In the genomic region with DNA sequence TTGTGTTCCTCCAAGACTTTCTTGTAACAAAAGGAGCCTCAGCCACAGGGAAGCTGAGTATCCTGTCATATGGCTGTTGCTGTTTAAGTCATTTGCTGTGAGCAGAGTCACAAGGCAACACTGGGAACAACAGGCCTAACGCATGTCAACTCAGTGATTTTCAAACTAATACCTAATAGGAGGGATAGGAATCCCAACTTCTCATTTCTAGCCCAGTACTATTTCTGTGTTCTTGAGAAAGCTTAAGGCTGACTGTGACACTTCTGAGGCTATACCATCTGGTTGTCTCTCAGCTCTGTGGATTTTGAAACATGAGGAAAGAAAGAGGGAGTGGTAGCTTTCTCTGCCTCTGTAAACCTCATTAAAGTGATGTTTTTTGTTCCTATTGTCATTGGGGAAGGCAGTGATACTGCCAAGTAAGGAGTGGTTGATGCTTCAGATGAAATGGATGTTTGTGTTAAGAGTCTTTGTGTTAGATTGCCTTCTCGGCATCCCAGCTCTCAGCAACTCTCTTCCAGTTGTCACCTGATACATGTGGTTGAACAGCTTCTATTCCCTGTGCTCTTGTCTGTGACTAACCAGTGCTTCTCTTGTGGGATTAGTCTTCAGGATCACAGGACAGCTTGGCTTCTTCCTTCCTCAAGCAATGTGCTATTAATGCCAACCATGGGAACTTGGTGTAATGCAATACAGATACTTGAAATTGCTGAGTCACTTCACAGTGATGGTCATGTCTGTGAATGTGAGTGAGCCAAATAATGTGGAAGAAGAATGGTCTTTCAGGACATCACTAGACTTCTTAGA, we compare ENCODE assay signal across 10 cellular contexts.
DNase-seq lines count a peak whose midpoint lies in the region; ATAC-seq lines count a peak whose summit lies in the region.
"Had no signal": no experiment of that assay in that cellular context is flagged by ENCODE, and none has a peak within 500 bp of the region (broad histone marks: within the 10 kb centered on the region; RNA-seq: fewer than 3 reads in every experiment).

No MANE protein-coding gene starts in this region.

- no peak overlapping the region for H3K27ac Mint-ChIP-seq in stimulated activated effector memory CD8-positive, alpha-beta T cell treated with anti-CD3 and anti-CD28 coated beads, Interleukin-12 subunit alpha, Interleukin-12 subunit beta, amount 100 ng/mL, for 72 hours

- DNase-seq in NCI-H510A treated with DMSO at 0.1 percent for 48 hours (lab: John Stamatoyannopoulos, UW) = peak; percentile 75
- DNase-seq in NCI-H510A (lab: John Stamatoyannopoulos, UW) = no peak
- no peak for DNase-seq in SK-N-MC (ENCODE audit: low read depth, low spot score)
- no peak for DNase-seq in Right ventricle myocardium superior
- DNase-seq in stimulated activated effector memory CD8-positive, alpha-beta T cell treated with anti-CD3 and anti-CD28 coated beads, Interleukin-12 subunit alpha, Interleukin-12 subunit beta, amount 100 ng/mL, for 72 hours (ENCODE audit: low spot score in 2 of 2) = no peak
- no peak for DNase-seq in T-helper 2 cell
- no peak for DNase-seq in activated gamma-delta T cell (lab: John Stamatoyannopoulos, UW)
- DNase-seq: CD4-positive, CD25-positive, alpha-beta regulatory T cell had no signal

- peaks cover 7% of the 10 kb centered on the region for H3K4me1 Mint-ChIP-seq in stimulated activated effector memory CD8-positive, alpha-beta T cell treated with anti-CD3 and anti-CD28 coated beads, Interleukin-12 subunit alpha, Interleukin-12 subunit beta, amount 100 ng/mL, for 72 hours

- no peak overlapping the region for H3K4me3 Mint-ChIP-seq in stimulated activated effector memory CD8-positive, alpha-beta T cell treated with anti-CD3 and anti-CD28 coated beads, Interleukin-12 subunit alpha, Interleukin-12 subunit beta, amount 100 ng/mL, for 72 hours
- H3K4me3 Mint-ChIP-seq: CD4-positive, CD25-positive, alpha-beta regulatory T cell; T-helper 1 cell treated with Interleukin-12 subunit alpha and Interleukin-12 subunit beta and Interleukin-4 antibody, amounts not matched to agents 30 μg/mL and 1 μg/mL, for 36 hours had no signal

- intact Hi-C loops in Right ventricle myocardium superior (cut with DNase I) = no loop called here

- no peaks in the 10 kb centered on the region for H3K36me3 Mint-ChIP-seq in stimulated activated effector memory CD8-positive, alpha-beta T cell treated with anti-CD3 and anti-CD28 coated beads, Interleukin-12 subunit alpha, Interleukin-12 subunit beta, amount 100 ng/mL, for 72 hours
- H3K36me3 Mint-ChIP-seq: CD4-positive, CD25-positive, alpha-beta regulatory T cell had no signal

- H3K9me3 ChIP-seq in SK-N-MC (ENCODE audit: low read depth, low read length) = no peaks in the 10 kb centered on the region

- H3K27ac ChIP-seq in SK-N-MC = peak overlapping the region; percentile 36

- ATAC-seq in Right ventricle myocardium superior (ENCODE audit: poor library complexity) = peak; percentile 65
- peak; percentile 52 for ATAC-seq in stimulated activated effector memory CD8-positive, alpha-beta T cell treated with anti-CD3 and anti-CD28 coated beads, Interleukin-12 subunit alpha, Interleukin-12 subunit beta, amount 100 ng/mL, for 72 hours
- ATAC-seq in HG02763 (IDR thresholded peaks at IDR 0.05; ENCODE audit: unreplicated experiment) = no peak

- H3K36me3 ChIP-seq in SK-N-MC (ENCODE audit: insufficient read depth, low read length) = no peaks in the 10 kb centered on the region

- no peak overlapping the region for H3K9ac ChIP-seq in SK-N-MC (ENCODE audit: insufficient read length)

- H3K9me3 Mint-ChIP-seq in stimulated activated effector memory CD8-positive, alpha-beta T cell treated with anti-CD3 and anti-CD28 coated beads, Interleukin-12 subunit alpha, Interleukin-12 subunit beta, amount 100 ng/mL, for 72 hours = no peaks in the 10 kb centered on the region

- no peak overlapping the region for H3K4me3 ChIP-seq in SK-N-MC
